Comparison of ENCODE assay signal across 21 cellular contexts in genomic region chr6:65113581-65113980, GRCh38.
"Had no signal": no experiment of that assay in that cellular context is flagged by ENCODE, and none has a peak within 500 bp of the region (broad histone marks: within the 10 kb centered on the region; RNA-seq: fewer than 3 reads in every experiment).

No MANE protein-coding gene starts in this region.

- H3K4me1 Mint-ChIP-seq: activated CD4-positive, alpha-beta T cell treated with anti-CD3 and anti-CD28 coated beads, Interleukin-2, amount 10 ng/mL, durations not matched to agents 24 days and 14 days; activated naive CD8-positive, alpha-beta T cell treated with anti-CD3 and anti-CD28 coated beads, Interleukin-2, amount 10 ng/mL, durations not matched to agents 7 days and 5 days; naive thymus-derived CD4-positive, alpha-beta T cell had no signal

- H3K27me3 Mint-ChIP-seq: activated CD4-positive, alpha-beta T cell treated with anti-CD3 and anti-CD28 coated beads, Interleukin-2, amount 10 ng/mL, durations not matched to agents 24 days and 14 days; activated naive CD8-positive, alpha-beta T cell treated with anti-CD3 and anti-CD28 coated beads, Interleukin-2, amount 10 ng/mL, durations not matched to agents 7 days and 5 days; naive thymus-derived CD4-positive, alpha-beta T cell had no signal

- H3K27ac ChIP-seq: dorsolateral prefrontal cortex, left ventricle myocardium inferior, pancreas, transverse colon, vagina had no signal

- H3K4me1 ChIP-seq: left ventricle myocardium inferior, pancreas, transverse colon, vagina had no signal

- H3K27ac Mint-ChIP-seq: activated CD4-positive, alpha-beta T cell treated with anti-CD3 and anti-CD28 coated beads, Interleukin-2, amount 10 ng/mL, durations not matched to agents 24 days and 14 days; activated naive CD8-positive, alpha-beta T cell treated with anti-CD3 and anti-CD28 coated beads, Interleukin-2, amount 10 ng/mL, durations not matched to agents 7 days and 5 days; naive thymus-derived CD4-positive, alpha-beta T cell had no signal

- H3K4me3 ChIP-seq: dorsolateral prefrontal cortex, left ventricle myocardium inferior, mucosa of descending colon, pancreas, transverse colon, vagina had no signal

- DNase-seq: activated CD4-positive, alpha-beta T cell treated with anti-CD3 and anti-CD28 coated beads, Interleukin-2, amount 10 ng/mL, durations not matched to agents 24 days and 14 days; activated CD4-positive, CD25-positive, alpha-beta regulatory T cell; activated gamma-delta T cell treated with Interleukin-2 at 50 U/mL for 16 hours; activated naive CD8-positive, alpha-beta T cell treated with anti-CD3 and anti-CD28 coated beads, Interleukin-2, amount 10 ng/mL, durations not matched to agents 7 days and 5 days; anterior cingulate cortex; dorsolateral prefrontal cortex; foreskin fibroblast; glutamatergic neuron; hypothalamus; left ventricle myocardium inferior; mucosa of descending colon; naive thymus-derived CD4-positive, alpha-beta T cell; pancreas; retina; stimulated activated CD4-positive, alpha-beta T cell treated with anti-CD3 and anti-CD28 coated beads, Interleukin-15, amount 100 ng/mL, for 24 hours; stimulated activated CD4-positive, alpha-beta T cell treated with anti-CD3 and anti-CD28 coated beads, Interleukin-4, amount 100 ng/mL, for 1 hour; stimulated activated naive CD4-positive, alpha-beta T cell; T-helper 2 cell; transverse colon had no signal

- ATAC-seq: esophagus mucosa; mucosa of descending colon; naive thymus-derived CD4-positive, alpha-beta T cell; pancreas had no signal

- H3K4me3 Mint-ChIP-seq: activated CD4-positive, alpha-beta T cell treated with anti-CD3 and anti-CD28 coated beads, Interleukin-2, amount 10 ng/mL, durations not matched to agents 24 days and 14 days; activated naive CD8-positive, alpha-beta T cell treated with anti-CD3 and anti-CD28 coated beads, Interleukin-2, amount 10 ng/mL, durations not matched to agents 7 days and 5 days; naive thymus-derived CD4-positive, alpha-beta T cell had no signal

- H3K9me3 ChIP-seq: left ventricle myocardium inferior, mucosa of descending colon, pancreas, transverse colon, vagina had no signal

- H3K36me3 Mint-ChIP-seq: activated naive CD8-positive, alpha-beta T cell treated with anti-CD3 and anti-CD28 coated beads, Interleukin-2, amount 10 ng/mL, durations not matched to agents 7 days and 5 days; naive thymus-derived CD4-positive, alpha-beta T cell had no signal

- H3K27me3 ChIP-seq: dorsolateral prefrontal cortex, pancreas, transverse colon, vagina had no signal

- H3K36me3 ChIP-seq: left ventricle myocardium inferior, pancreas, transverse colon, vagina had no signal

- H3K9me3 Mint-ChIP-seq: activated CD4-positive, alpha-beta T cell treated with anti-CD3 and anti-CD28 coated beads, Interleukin-2, amount 10 ng/mL, durations not matched to agents 24 days and 14 days; activated naive CD8-positive, alpha-beta T cell treated with anti-CD3 and anti-CD28 coated beads, Interleukin-2, amount 10 ng/mL, durations not matched to agents 7 days and 5 days had no signal
